Comparison of ENCODE assay signal across 12 cellular contexts in the genomic region with DNA sequence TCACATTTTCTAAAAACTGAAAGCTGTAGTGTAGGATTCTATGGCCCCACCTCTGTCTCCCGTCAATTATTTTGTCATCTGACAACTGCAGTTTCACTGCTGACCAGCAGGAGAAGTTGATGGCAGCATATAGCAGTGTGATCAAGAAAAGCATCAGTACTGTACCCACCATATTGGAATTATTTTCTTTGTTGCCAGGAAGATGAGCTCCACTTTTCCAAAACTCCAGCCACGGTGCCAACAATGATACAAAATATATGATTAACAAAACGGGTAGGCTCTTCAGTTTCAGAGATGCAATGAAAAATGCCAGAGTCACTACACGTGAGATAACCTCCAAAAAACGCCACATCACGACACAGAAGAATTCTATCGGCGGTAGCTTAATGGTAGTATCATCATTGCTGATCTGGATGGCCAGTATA. TPM values are rescaled to one million over a fixed set of nuclear protein-coding genes. Genes with fewer than 3 reads are reported as not detected.
DNase-seq lines count a peak whose midpoint lies in the region; ATAC-seq, FAIRE-seq and TF ChIP-seq lines count a peak whose summit lies in the region.
"Had no signal": no experiment of that assay in that cellular context is flagged by ENCODE, and none has a peak within 500 bp of the region (broad histone marks: within the 10 kb centered on the region; RNA-seq: fewer than 3 reads in every experiment).

No MANE protein-coding gene starts in this region.

- in situ Hi-C loops in GM12878 (cut with MboI): no loop called here

- peak; percentile 39 to 71 (median 48); a peak in 5 of 6 replicates for TF ChIP-seq CTCF in GM12878 (IDR thresholded peaks at IDR 0.05 in 2 of 3, conservative IDR thresholded peaks at IDR 0.05 in 1 of 3; ENCODE audit: control insufficient read depth in 2 of 3, extremely low read depth in 1 of 3, insufficient read depth in 1 of 3, low read depth in 3 of 3, low read length in 3 of 3)
- peak in 2 of 3 experiments; percentile 28 to 32 for TF ChIP-seq CTCF in testis (IDR thresholded peaks at IDR 0.05)

- H2AFZ ChIP-seq in GM12878 (ENCODE audit: control insufficient read depth, low read depth, low read length): no peak overlapping the region

- CTCF ChIA-PET in GM12878 (lab: Yijun Ruan, JAX): interaction anchor here (1.3 kb wide), 1 partner anchor 54 kb away, joined by 3 read pairs; no protein-coding TSS in a partner anchor

- RAD21 ChIA-PET in GM12878 (lab: Charles Lee; ENCODE audit: unreplicated experiment): no interaction called here

- TF ChIP-seq EP300 in GM12878 (IDR thresholded peaks at IDR 0.05; ENCODE audit: borderline replicate concordance in 1 of 2, control insufficient read depth in 1 of 2, low read depth in 2 of 2, low read length in 2 of 2): no peak

- H3K79me2 ChIP-seq in GM12878 (ENCODE audit: control insufficient read depth, insufficient read depth, low read length): no peaks in the 10 kb centered on the region

- ATAC-seq in GM12878 (peak; percentile 93), left colon (no peak)
- ATAC-seq: activated T-helper 17 cell treated with anti-CD3 and anti-CD28 coated beads, Interleukin-2, amount 50 U/mL, for 72 hours had no signal

- H3K27ac ChIP-seq in GM12878 (ENCODE audit: control insufficient read depth, insufficient read depth) (no peak overlapping the region), testis (no peak overlapping the region)
- H3K27ac ChIP-seq: spleen had no signal

- SMC1A ChIA-PET in GM12878 (lab: Charles Lee; ENCODE audit: uncharacterized antibody, unreplicated experiment): interaction anchor here (1.0 kb wide), 1 partner anchor 9 kb away, joined by 5 read pairs; no protein-coding TSS in a partner anchor

- POLR2A ChIA-PET in GM12878 (lab: Charles Lee): no interaction called here

- no peaks in the 10 kb centered on the region for H3K9me3 ChIP-seq in GM12878 (replicated peaks; ENCODE audit: control insufficient read depth, insufficient read depth, low read length)
- no peaks in the 10 kb centered on the region for H3K9me3 ChIP-seq in testis
- H3K9me3 ChIP-seq: spleen had no signal

- intact Hi-C loops in GM12878 (cut with micrococcal nuclease; ENCODE audit: unreplicated experiment) (loop anchor here (5.0 kb wide), 1 partner anchor 38 kb away; no protein-coding TSS in a partner anchor), testis (cut with DNase I; ENCODE audit: low total_unique reads) (no loop called here), left colon (cut with DNase I, micrococcal nuclease) (no loop called here)

- no peaks in the 10 kb centered on the region for H4K20me1 ChIP-seq in GM12878 (ENCODE audit: control insufficient read depth, insufficient read depth)

- FAIRE-seq in GM12878 (lab: Jason Lieb, UNC): no peak

- no peak for TF ChIP-seq POLR2A in GM12878 (IDR thresholded peaks at IDR 0.05; ENCODE audit: low read depth, low read length)
- TF ChIP-seq POLR2A in testis (IDR thresholded peaks at IDR 0.05): no peak

- H3K27me3 ChIP-seq in GM12878 (replicated peaks in 1 of 2; ENCODE audit: control insufficient read depth in 2 of 2, insufficient read depth in 2 of 2, low read length in 1 of 2) (no peaks in the 10 kb centered on the region), testis (no peaks in the 10 kb centered on the region)
- H3K27me3 ChIP-seq: spleen had no signal

- no peak for TF ChIP-seq RAD21 in GM12878 (IDR thresholded peaks at IDR 0.05; ENCODE audit: insufficient read depth, low read depth, low read length)

- peak; percentile 1 for DNase-seq in SIG-M5 treated with dmso at 0.1 percent for 504 hours (lab: John Stamatoyannopoulos, UW; ENCODE audit: unreplicated experiment)
- no peak for DNase-seq in SIG-M5 (lab: John Stamatoyannopoulos, UW)
- DNase-seq in Kasumi-1 (lab: John Stamatoyannopoulos, UW): peak; percentile 27 to 53
- no peak for DNase-seq in GM12878 (ENCODE audit: low read depth, low spot score)
- no peak for DNase-seq in testis
- no peak for DNase-seq in COR-L47 (lab: John Stamatoyannopoulos, UW)
- DNase-seq in left colon: no peak
- DNase-seq in NCI-H1417 treated with DMSO at 0.1 percent for 48 hours (lab: John Stamatoyannopoulos, UW): no peak
- DNase-seq: spleen had no signal

- H3K9ac ChIP-seq in GM12878 (ENCODE audit: control insufficient read depth, insufficient read depth, low read length): no peak overlapping the region

- no TSS peak for BruUV-seq in GM12878 (replicated peaks; lab: Mats Ljungman, UMichigan)

- H3K4me3 ChIP-seq in GM12878 (no peak overlapping the region), testis (no peak overlapping the region)
- H3K4me3 ChIP-seq: spleen had no signal

- no peaks in the 10 kb centered on the region for H3K36me3 ChIP-seq in GM12878 (ENCODE audit: control insufficient read depth in 2 of 2, insufficient read depth in 2 of 2, low read length in 1 of 2)
- no peaks in the 10 kb centered on the region for H3K36me3 ChIP-seq in testis (ENCODE audit: low read depth, missing control alignments)
- H3K36me3 ChIP-seq: spleen had no signal

- H3K4me2 ChIP-seq in GM12878 (ENCODE audit: control insufficient read depth, insufficient read depth): no peak overlapping the region

- WGBS in GM12878 (ENCODE audit: insufficient coverage, insufficient replicate concordance, low lambda C conversion rate, missing lambda C conversion rate): 41% methylated on average over 8 of the region's 8 CpGs
- 66 to 69% methylated on average over 8 of the region's 8 CpGs for WGBS in testis, 2 donors

- H3K4me1 ChIP-seq in GM12878 (ENCODE audit: control insufficient read depth, insufficient read depth, low read length): no peaks in the 10 kb centered on the region
- H3K4me1 ChIP-seq in testis: no peaks in the 10 kb centered on the region
- H3K4me1 ChIP-seq: spleen had no signal

TF ChIP-seq in GM12878, 131 proteins besides CTCF, POLR2A, EP300 and RAD21:
- TF ChIP-seq SMC3 (IDR thresholded peaks at IDR 0.05; ENCODE audit: borderline replicate concordance, low read length) (peak; percentile 27; the same call in 1 of the 2 replicates), TCF3 (IDR thresholded peaks at IDR 0.05; ENCODE audit: borderline replicate concordance, insufficient read depth, low read depth, low read length) (no peak)
TF ChIP-seq in GM12878: peak in this region for 1.

RNA-seq across cellular contexts. Expression of a gene that starts 41.3 kb away (rescaled TPM):
- not detected in 2 replicates for total RNA-seq in GM12878 (2013; cell fraction: nucleolus; rRNA removed)
- not detected in 2 replicates for total RNA-seq in GM12878 (2014; rRNA removed)
- 0.09 TPM in 1 of 2 replicates, not detected in the other for total RNA-seq in GM12878 (2014; rRNA removed; fragmentation: Illumina TruSeq; extraction: Trizol)
- total RNA-seq in GM12878 (2021): not detected in 2 replicates
- polyA plus RNA-seq in GM12878 (2011; ENCODE audit: low read depth): not detected
- polyA plus RNA-seq in GM12878 (2011; rRNA removed): 0.04 TPM in 1 of 2 replicates, not detected in the other
- not detected in 2 replicates for polyA plus RNA-seq in GM12878 (2011; cell fraction: cytosol; rRNA removed)
- polyA plus RNA-seq in GM12878 (2011; cell fraction: nucleus; rRNA removed): 0.12 TPM in 1 of 2 replicates, not detected in the other
- not detected in 2 replicates for polyA plus RNA-seq in GM12878 (2012)
- polyA plus RNA-seq in GM12878 (2014; fragmentation: Illumina TruSeq; extraction: Trizol): not detected in 2 replicates
- not detected for polyA plus RNA-seq in GM12878 (2014; fragmentation: Nextera tagmentation; extraction: Ambion mirVana)
- polyA plus RNA-seq in GM12878 (2014; rRNA removed): 0.14 TPM in 1 of 2 replicates, not detected in the other
- under 1 TPM in 1 of 2 experiments, not detected in 1; 0.09 TPM for polyA plus RNA-seq in GM12878 (2016; fragmentation: Nextera tagmentation; extraction: Ambion mirVana)
- not detected in 2 replicates for polyA minus RNA-seq in GM12878 (2011; rRNA and poly(A)+ RNA removed)
- not detected in 2 replicates for polyA minus RNA-seq in GM12878 (2011; cell fraction: cytosol; rRNA and poly(A)+ RNA removed)
- not detected in 2 replicates for polyA minus RNA-seq in GM12878 (2011; cell fraction: nucleus; rRNA and poly(A)+ RNA removed)
- 1 to 10 TPM; 4.1 to 4.9 TPM for total RNA-seq in testis
- polyA plus RNA-seq in testis (ENCODE audit: insufficient read depth, low read depth, low replicate concordance): 12.0 TPM
- not detected for total RNA-seq in left colon
- total RNA-seq: activated T-helper 17 cell treated with anti-CD3 and anti-CD28 coated beads, Interleukin-2, amount 50 U/mL, for 72 hours; lower leg skin; spleen; subcutaneous adipose tissue had no signal

Comparison
In these comparisons a context has a peak if more than half of its experiments do, and no peak if none do; other contexts are left out.
1. DNase-seq: peak in SIG-M5 treated with dmso at 0.1 percent for 504 hours (single experiment) and Kasumi-1 (2 of 2); none in SIG-M5 (single experiment), GM12878 (single experiment), testis (single experiment), COR-L47 (single experiment), left colon (0 of 2) and NCI-H1417 treated with DMSO at 0.1 percent for 48 hours (single experiment).
2. RNA of a gene that starts 41.3 kb away (total RNA-seq): 4.1 to 4.9 TPM in testis; 0.09 TPM in GM12878 and not detected in left colon; every median in the first group is over 4 times any median in the second.